21 cellular contexts compared by ENCODE assay signal in genomic region chr12:52347546-52348510, GRCh38. TPM values are rescaled to one million over a fixed set of nuclear protein-coding genes. Genes with fewer than 3 reads are reported as not detected.
DNase-seq lines count a peak whose midpoint lies in the region; ATAC-seq, FAIRE-seq and TF ChIP-seq lines count a peak whose summit lies in the region.
"Had no signal": no experiment of that assay in that cellular context is flagged by ENCODE, and none has a peak within 500 bp of the region (broad histone marks: within the 10 kb centered on the region; RNA-seq: fewer than 3 reads in every experiment).

No MANE protein-coding gene starts in this region.

- peaks cover 6% of the 10 kb centered on the region for H3K27me3 Mint-ChIP-seq in GM23338 (ENCODE audit: insufficient read depth, low read depth, poor library complexity)

- no peaks in the 10 kb centered on the region for H3F3A ChIP-seq in GM23338 (replicated peaks; ENCODE audit: low read depth)

- H3K27me3 ChIP-seq in BLaER1 (no peaks in the 10 kb centered on the region), GM23338 (ENCODE audit: insufficient read depth) (no peaks in the 10 kb centered on the region), bronchial epithelial cell (ENCODE audit: control insufficient read depth, insufficient read depth, low read length) (peaks cover 2% of the 10 kb centered on the region), osteoblast (ENCODE audit: insufficient read depth, low read length) (peaks cover 47% of the 10 kb centered on the region), brain microvascular endothelial cell (replicated peaks) (peaks cover 9% of the 10 kb centered on the region)
- H3K27me3 ChIP-seq: MG63 had no signal

- H3K27ac ChIP-seq in BLaER1: 0 out of 2 replicates have a peak overlapping the region, but pooled peaks have one; percentile 55
- no peak overlapping the region for H3K27ac ChIP-seq in GM23338 (ENCODE audit: low read depth)
- no peak overlapping the region for H3K27ac ChIP-seq in osteoblast (ENCODE audit: low read depth, low read length)
- no peak overlapping the region for H3K27ac ChIP-seq in brain microvascular endothelial cell
- H3K27ac ChIP-seq: C4-2B had no signal

- no peaks in the 10 kb centered on the region for H3K9me3 Mint-ChIP-seq in GM23338

- H4K20me1 ChIP-seq in BLaER1 (no peaks in the 10 kb centered on the region), GM23338 (replicated peaks; ENCODE audit: insufficient read depth) (no peaks in the 10 kb centered on the region; the same call in 1 of the 2 replicates), osteoblast (ENCODE audit: insufficient read depth, low read length) (no peaks in the 10 kb centered on the region)

- in situ Hi-C loops in brain microvascular endothelial cell (cut with HindIII; ENCODE audit: low pct_ligation_motif_present, low sequenced_read_pairs): no loop called here

- H3K4me3 Mint-ChIP-seq in GM23338: no peak overlapping the region

- peaks cover 58% of the 10 kb centered on the region for H3K4me1 ChIP-seq in BLaER1
- no peaks in the 10 kb centered on the region for H3K4me1 ChIP-seq in GM23338 (ENCODE audit: insufficient read depth)
- peaks cover 5% of the 10 kb centered on the region for H3K4me1 ChIP-seq in osteoblast (ENCODE audit: insufficient read depth, low read length)

- H3K4me3 ChIP-seq in BLaER1: no peak overlapping the region
- no peak overlapping the region for H3K4me3 ChIP-seq in GM23338
- no peak overlapping the region for H3K4me3 ChIP-seq in bronchial epithelial cell (ENCODE audit: low read depth, low read length)
- H3K4me3 ChIP-seq in osteoblast (ENCODE audit: insufficient read depth, low read length): no peak overlapping the region
- no peak overlapping the region for H3K4me3 ChIP-seq in brain microvascular endothelial cell (ENCODE audit: low read depth, low read length)
- H3K4me3 ChIP-seq: MG63 had no signal

- peak overlapping the region; percentile 57; the same call in 1 of the 2 replicates for H3K4me2 ChIP-seq in BLaER1
- no peak overlapping the region for H3K4me2 ChIP-seq in GM23338
- H3K4me2 ChIP-seq in osteoblast (ENCODE audit: insufficient read depth, low read length): no peak overlapping the region

- H2AFZ ChIP-seq in GM23338 (no peak overlapping the region), osteoblast (ENCODE audit: low read length) (no peak overlapping the region)

- no peak overlapping the region for H3K27ac Mint-ChIP-seq in GM23338

- peak; percentile 64 for FAIRE-seq in bronchial epithelial cell (lab: Jason Lieb, UNC)
- FAIRE-seq: HTR-8/SVneo had no signal

- DNase-seq in GM23338 (ENCODE audit: low spot score): no peak
- DNase-seq in bronchial epithelial cell (ENCODE audit: low read depth): no peak
- DNase-seq in osteoblast (ENCODE audit: insufficient read length, low spot score, missing footprints): peak; percentile 53
- no peak for DNase-seq in brain microvascular endothelial cell
- no peak for DNase-seq in NCI-H1436 treated with DMSO at 0.1 percent for 48 hours (lab: John Stamatoyannopoulos, UW)
- no peak for DNase-seq in iPS-NIHi7 (ENCODE audit: extremely low spot score)
- DNase-seq: ACHN, DMS79, IMR-90, MG63, NCI-H1048, NCI-H146, NCI-H2081, NCI-H2227 treated with DMSO at 0.1 percent for 48 hours, NCI-H524, PC-3, RPMI8226 had no signal

- no peak overlapping the region for H3K9ac ChIP-seq in BLaER1

- H3K9me3 ChIP-seq in BLaER1 (peaks cover 7% of the 10 kb centered on the region), osteoblast (ENCODE audit: low read depth, low read length) (no peaks in the 10 kb centered on the region)
- H3K9me3 ChIP-seq: MG63 had no signal

- TF ChIP-seq CTCF in GM23338 (conservative IDR thresholded peaks at IDR 0.05; ENCODE audit: low read depth in 2 of 2) (no peak), bronchial epithelial cell (IDR thresholded peaks at IDR 0.05; ENCODE audit: insufficient read depth, low read length, severe bottlenecking) (no peak), osteoblast (IDR thresholded peaks at IDR 0.05; ENCODE audit: extremely low read depth, low read depth, low read length) (no peak), brain microvascular endothelial cell (IDR thresholded peaks at IDR 0.05; ENCODE audit: low read depth, low read length, missing control alignments) (no peak)

- H3K36me3 ChIP-seq in BLaER1: no peaks in the 10 kb centered on the region
- no peaks in the 10 kb centered on the region for H3K36me3 ChIP-seq in GM23338 (ENCODE audit: insufficient read depth)
- no peaks in the 10 kb centered on the region for H3K36me3 ChIP-seq in bronchial epithelial cell (ENCODE audit: control insufficient read depth, insufficient read depth, low read length)
- no peaks in the 10 kb centered on the region for H3K36me3 ChIP-seq in osteoblast (ENCODE audit: insufficient read depth, low read length)
- no peaks in the 10 kb centered on the region for H3K36me3 ChIP-seq in brain microvascular endothelial cell (replicated peaks)
- H3K36me3 ChIP-seq: MG63 had no signal

- no peaks in the 10 kb centered on the region for H3K4me1 Mint-ChIP-seq in GM23338

- no peaks in the 10 kb centered on the region for H3K36me3 Mint-ChIP-seq in GM23338 (ENCODE audit: low read depth)

- no peaks in the 10 kb centered on the region for H3K9me2 ChIP-seq in GM23338 (ENCODE audit: insufficient read depth)

- ATAC-seq in GM23338: peak; percentile 54
- ATAC-seq: HCT116, PC-3 had no signal

- H3K79me2 ChIP-seq in GM23338 (replicated peaks; ENCODE audit: insufficient read depth) (no peaks in the 10 kb centered on the region), osteoblast (ENCODE audit: insufficient read depth, low read length) (no peaks in the 10 kb centered on the region)

TF ChIP-seq in GM23338, 12 proteins besides CTCF, POLR2A, EP300 and RAD21 (continues in another document):
- TF ChIP-seq CREB1 (CRISPR knock-in tag; IDR thresholded peaks at IDR 0.05; ENCODE audit: low read depth) (no peak), EZH2phosphoT487 (IDR thresholded peaks at IDR 0.05; ENCODE audit: unreplicated experiment) (no peak), NANOG (IDR thresholded peaks at IDR 0.05; ENCODE audit: borderline replicate concordance) (no peak), STAT1 (IDR thresholded peaks at IDR 0.05; ENCODE audit: unreplicated experiment) (no peak)

RNA-seq across cellular contexts. Expression of gene KRT85, which starts 19.5 kb away (rescaled TPM):
- not detected in 2 replicates for total RNA-seq in GM23338 (2014; rRNA removed; shearing (Covaris generic))
- polyA plus RNA-seq in GM23338 (2016; fragmentation: Nextera tagmentation; extraction: Ambion mirVana): not detected in 2 replicates
- total RNA-seq in bronchial epithelial cell (not detected in 2 replicates), osteoblast (not detected in 2 replicates)
- total RNA-seq: IMR-90, PC-3 had no signal
- polyA plus RNA-seq: IMR-90 had no signal

RNA-seq across cellular contexts. Expression of gene KRT83, which starts 26.6 kb away (rescaled TPM):
- total RNA-seq in GM23338 (2014; rRNA removed; shearing (Covaris generic)): not detected in 2 replicates
- polyA plus RNA-seq in GM23338 (2016; fragmentation: Nextera tagmentation; extraction: Ambion mirVana): not detected in 2 replicates
- total RNA-seq in bronchial epithelial cell (0.13 TPM in 1 of 2 replicates, not detected in the other), osteoblast (not detected in 2 replicates)
- total RNA-seq: IMR-90 had no signal
- polyA plus RNA-seq: IMR-90 had no signal

RNA-seq across cellular contexts. Expression of gene KRT84, which starts 37.6 kb away (rescaled TPM):
- total RNA-seq in GM23338 (2014; rRNA removed; shearing (Covaris generic)): not detected in 2 replicates
- polyA plus RNA-seq in GM23338 (2016; fragmentation: Nextera tagmentation; extraction: Ambion mirVana): not detected in 2 replicates
- total RNA-seq in bronchial epithelial cell (not detected in 2 replicates), osteoblast (not detected in 2 replicates)
- total RNA-seq: IMR-90 had no signal
- polyA plus RNA-seq: IMR-90 had no signal

RNA-seq across cellular contexts. Expression of gene KRT81, which starts 56.5 kb away (rescaled TPM):
- not detected in 2 replicates for total RNA-seq in GM23338 (2014; rRNA removed; shearing (Covaris generic))
- polyA plus RNA-seq in GM23338 (2016; fragmentation: Nextera tagmentation; extraction: Ambion mirVana): not detected in 2 replicates
- total RNA-seq in bronchial epithelial cell (0.13 and 0.26 TPM in 2 replicates), osteoblast (0.29 TPM in 1 of 2 replicates, not detected in the other)

RNA-seq across cellular contexts. Expression of gene KRT82, which starts 58.3 kb away (rescaled TPM):
- not detected in 2 replicates for total RNA-seq in GM23338 (2014; rRNA removed; shearing (Covaris generic))
- polyA plus RNA-seq in GM23338 (2016; fragmentation: Nextera tagmentation; extraction: Ambion mirVana): not detected in 2 replicates
- total RNA-seq in bronchial epithelial cell (not detected in 2 replicates), osteoblast (not detected in 2 replicates)
- total RNA-seq: IMR-90 had no signal
- polyA plus RNA-seq: IMR-90 had no signal
